11 cellular contexts compared by ENCODE assay signal in the genomic region with DNA sequence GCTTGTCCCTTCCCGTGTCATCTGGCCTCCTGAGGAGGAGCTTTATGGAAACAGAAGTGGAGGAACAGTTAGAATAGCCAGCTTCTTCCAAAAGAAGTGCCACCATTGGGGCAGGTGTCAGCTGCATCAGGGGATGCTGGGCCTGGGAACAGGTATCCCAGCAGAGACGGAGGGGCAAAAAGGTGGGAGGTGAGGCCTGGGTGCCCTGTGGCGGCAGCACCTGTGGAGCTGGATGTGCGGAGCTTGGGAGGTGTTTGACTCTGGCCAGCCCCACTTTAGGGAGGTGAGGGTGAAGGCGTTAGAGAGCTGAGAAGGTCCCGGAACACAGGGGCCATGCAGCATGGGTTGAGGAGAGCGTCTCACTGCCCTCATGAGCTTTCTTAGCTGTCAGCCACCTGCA. TPM values are rescaled to one million over a fixed set of nuclear protein-coding genes. Genes with fewer than 3 reads are reported as not detected.
DNase-seq lines count a peak whose midpoint lies in the region; ATAC-seq and TF ChIP-seq lines count a peak whose summit lies in the region.
"Had no signal": no experiment of that assay in that cellular context is flagged by ENCODE, and none has a peak within 500 bp of the region (broad histone marks: within the 10 kb centered on the region; RNA-seq: fewer than 3 reads in every experiment).

No MANE protein-coding gene starts in this region.

- TF ChIP-seq CTCF in dorsolateral prefrontal cortex (IDR thresholded peaks at IDR 0.05 in 54 of 56, conservative IDR thresholded peaks at IDR 0.05 in 2 of 56; ENCODE audit: low read depth in 1 of 56, partially characterized antibody in 56 of 56) (no peak), smooth muscle cell (IDR thresholded peaks at IDR 0.05; ENCODE audit: borderline replicate concordance, insufficient read depth, poor library complexity, severe bottlenecking) (no peak)

- H3K9me3 ChIP-seq in smooth muscle cell (replicated peaks; ENCODE audit: low read depth): no peaks in the 10 kb centered on the region
- H3K9me3 ChIP-seq: ascending aorta had no signal

- no peak for ATAC-seq in activated CD8-positive, alpha-beta memory T cell treated with anti-CD3 and anti-CD28 coated beads, Interleukin-2, amount 10 ng/mL, durations not matched to agents 7 days and 5 days
- ATAC-seq in HG03469 (IDR thresholded peaks at IDR 0.05; ENCODE audit: unreplicated experiment) (no peak), left colon (no peak)

- peak overlapping the region in 6 of 59 donors; percentile 8 to 38 (median 18) for H3K27ac ChIP-seq in dorsolateral prefrontal cortex
- no peak overlapping the region for H3K27ac ChIP-seq in smooth muscle cell (ENCODE audit: low read depth)
- H3K27ac ChIP-seq: ascending aorta had no signal

- H3K4me1 ChIP-seq in smooth muscle cell (ENCODE audit: low read depth): peaks cover 21% of the 10 kb centered on the region

- peaks cover 5% of the 10 kb centered on the region for H3K36me3 ChIP-seq in smooth muscle cell (ENCODE audit: low read depth)

- DNase-seq in activated CD8-positive, alpha-beta memory T cell treated with anti-CD3 and anti-CD28 coated beads, Interleukin-2, amount 10 ng/mL, durations not matched to agents 7 days and 5 days: no peak
- no peak for DNase-seq in activated CD8-positive, alpha-beta memory T cell treated with anti-CD3 and anti-CD28 coated beads for 24 hours
- no peak for DNase-seq in dorsolateral prefrontal cortex
- no peak for DNase-seq in smooth muscle cell (lab: John Stamatoyannopoulos, UW; ENCODE audit: unreplicated experiment)
- no peak for DNase-seq in left colon
- DNase-seq: activated CD4-positive, alpha-beta T cell treated with anti-CD3 and anti-CD28 coated beads for 48 hours; occipital lobe; RPMI8226 had no signal

- CTCF ChIA-PET in activated CD8-positive, alpha-beta memory T cell treated with anti-CD3 and anti-CD28 coated beads, Interleukin-2, amount 10 ng/mL, durations not matched to agents 7 days and 5 days (lab: Charles Lee): interaction anchor here (0.8 to 1.9 kb wide), 8 partner anchors 8 to 175 kb away, joined by 3 to 14 read pairs (median 4); a partner anchor contains a TSS

- peak overlapping the region; percentile 3 for H3K4me2 ChIP-seq in smooth muscle cell

- no peaks in the 10 kb centered on the region for H3K9me3 Mint-ChIP-seq in activated CD8-positive, alpha-beta memory T cell treated with anti-CD3 and anti-CD28 coated beads, Interleukin-2, amount 10 ng/mL, durations not matched to agents 7 days and 5 days (ENCODE audit: low read depth)

- H3F3A ChIP-seq in smooth muscle cell (ENCODE audit: low read depth): peaks cover 3% of the 10 kb centered on the region

- intact Hi-C loops in dorsolateral prefrontal cortex (cut with DNase I) (no loop called here), left colon (cut with DNase I, micrococcal nuclease) (no loop called here)

- peaks cover 31% of the 10 kb centered on the region for H3K36me3 Mint-ChIP-seq in activated CD8-positive, alpha-beta memory T cell treated with anti-CD3 and anti-CD28 coated beads, Interleukin-2, amount 10 ng/mL, durations not matched to agents 7 days and 5 days

- 91% methylated on average over 5 of the region's 7 CpGs for WGBS in smooth muscle cell (ENCODE audit: low lambda C conversion rate)

- H3K4me1 Mint-ChIP-seq in activated CD8-positive, alpha-beta memory T cell treated with anti-CD3 and anti-CD28 coated beads, Interleukin-2, amount 10 ng/mL, durations not matched to agents 7 days and 5 days: peaks cover 63% of the 10 kb centered on the region

- H3K4me3 Mint-ChIP-seq in activated CD8-positive, alpha-beta memory T cell treated with anti-CD3 and anti-CD28 coated beads, Interleukin-2, amount 10 ng/mL, durations not matched to agents 7 days and 5 days: no peak overlapping the region

- H3K27ac Mint-ChIP-seq in activated CD8-positive, alpha-beta memory T cell treated with anti-CD3 and anti-CD28 coated beads, Interleukin-2, amount 10 ng/mL, durations not matched to agents 7 days and 5 days: peak overlapping the region; percentile 44

- H3K27me3 Mint-ChIP-seq in activated CD8-positive, alpha-beta memory T cell treated with anti-CD3 and anti-CD28 coated beads, Interleukin-2, amount 10 ng/mL, durations not matched to agents 7 days and 5 days: no peaks in the 10 kb centered on the region

- H3K79me2 ChIP-seq in smooth muscle cell (ENCODE audit: low read depth): peaks cover 58% of the 10 kb centered on the region

- H3K27me3 ChIP-seq in dorsolateral prefrontal cortex (no peaks in the 10 kb centered on the region), smooth muscle cell (ENCODE audit: low read depth) (no peaks in the 10 kb centered on the region)
- H3K27me3 ChIP-seq: ascending aorta had no signal

- no peak overlapping the region for H3K9ac ChIP-seq in smooth muscle cell (ENCODE audit: low read depth)

- H3K4me3 ChIP-seq in dorsolateral prefrontal cortex (peak overlapping the region in 53 of 59 donors; percentile 8 to 57 (median 38)), smooth muscle cell (no peak overlapping the region)
- H3K4me3 ChIP-seq: ascending aorta had no signal

- H4K20me1 ChIP-seq in smooth muscle cell (ENCODE audit: low read depth): peaks cover 51% of the 10 kb centered on the region

- no peak overlapping the region for H2AFZ ChIP-seq in smooth muscle cell (ENCODE audit: low read depth)

RNA-seq across cellular contexts. Expression of a gene that starts 5.2 kb away (rescaled TPM):
- total RNA-seq in activated CD8-positive, alpha-beta memory T cell treated with anti-CD3 and anti-CD28 coated beads, Interleukin-2, amount 10 ng/mL, durations not matched to agents 7 days and 5 days: 10 to 100 TPM; 27.5 to 31.3 TPM
- total RNA-seq in dorsolateral prefrontal cortex: 10 to 100 TPM; 13.6 to 22.3 (median 18.4) TPM
- total RNA-seq in smooth muscle cell: 10.4 and 12.6 TPM in 2 replicates
- polyA plus RNA-seq in smooth muscle cell: 3.3 and 4.5 TPM in 2 replicates
- 10 to 100 TPM; 18.9 to 21.1 TPM for total RNA-seq in left colon

RNA-seq across cellular contexts. Expression of a gene that starts 5.5 kb away (rescaled TPM):
- total RNA-seq in activated CD8-positive, alpha-beta memory T cell treated with anti-CD3 and anti-CD28 coated beads, Interleukin-2, amount 10 ng/mL, durations not matched to agents 7 days and 5 days: 10 to 100 TPM; 75.9 to 78.4 TPM
- total RNA-seq in dorsolateral prefrontal cortex (10 to 100 TPM; 30.1 to 65.0 (median 46.2) TPM), smooth muscle cell (19.9 and 40.9 TPM in 2 replicates), left colon (10 to 100 TPM; 22.0 to 23.3 TPM)
- 14.6 and 22.9 TPM in 2 replicates for polyA plus RNA-seq in smooth muscle cell

RNA-seq across cellular contexts. Expression of a gene that starts 43.0 kb away (rescaled TPM):
- total RNA-seq in activated CD8-positive, alpha-beta memory T cell treated with anti-CD3 and anti-CD28 coated beads, Interleukin-2, amount 10 ng/mL, durations not matched to agents 7 days and 5 days: 10 to 100 TPM; 60.3 to 66.5 TPM
- total RNA-seq in dorsolateral prefrontal cortex (10 to 100 TPM in 119 of 120 experiments, 1 to 10 TPM in 1; 8.0 to 77.4 (median 18.4) TPM), smooth muscle cell (4.1 and 5.9 TPM in 2 replicates), left colon (10 to 100 TPM; 27.4 to 40.2 TPM)
- polyA plus RNA-seq in smooth muscle cell: 8.5 and 10.3 TPM in 2 replicates

RNA-seq across cellular contexts. Expression of a gene that starts 57.3 kb away (rescaled TPM):
- total RNA-seq in activated CD8-positive, alpha-beta memory T cell treated with anti-CD3 and anti-CD28 coated beads, Interleukin-2, amount 10 ng/mL, durations not matched to agents 7 days and 5 days: not detected
- total RNA-seq in dorsolateral prefrontal cortex (under 1 TPM in 5 of 120 experiments, not detected in 115; 0.23 to 0.82 (median 0.39) TPM), smooth muscle cell (not detected in 2 replicates), left colon (under 1 TPM; 0.12 to 0.22 TPM)
- not detected in 2 replicates for polyA plus RNA-seq in smooth muscle cell
- total RNA-seq: ascending aorta, dermis microvascular lymphatic vessel endothelial cell, occipital lobe had no signal

RNA-seq across cellular contexts. Expression of a gene that starts 59.8 kb away (rescaled TPM):
- 1 to 10 TPM; 8.4 to 10.0 TPM for total RNA-seq in activated CD8-positive, alpha-beta memory T cell treated with anti-CD3 and anti-CD28 coated beads, Interleukin-2, amount 10 ng/mL, durations not matched to agents 7 days and 5 days
- total RNA-seq in dorsolateral prefrontal cortex (10 to 100 TPM; 12.6 to 31.3 (median 19.8) TPM), smooth muscle cell (10.4 and 12.0 TPM in 2 replicates), left colon (10 to 100 TPM; 13.8 to 18.3 TPM)
- polyA plus RNA-seq in smooth muscle cell: 13.5 and 14.3 TPM in 2 replicates
